ENCODE assay signal across 9 cellular contexts in the genomic region with DNA sequence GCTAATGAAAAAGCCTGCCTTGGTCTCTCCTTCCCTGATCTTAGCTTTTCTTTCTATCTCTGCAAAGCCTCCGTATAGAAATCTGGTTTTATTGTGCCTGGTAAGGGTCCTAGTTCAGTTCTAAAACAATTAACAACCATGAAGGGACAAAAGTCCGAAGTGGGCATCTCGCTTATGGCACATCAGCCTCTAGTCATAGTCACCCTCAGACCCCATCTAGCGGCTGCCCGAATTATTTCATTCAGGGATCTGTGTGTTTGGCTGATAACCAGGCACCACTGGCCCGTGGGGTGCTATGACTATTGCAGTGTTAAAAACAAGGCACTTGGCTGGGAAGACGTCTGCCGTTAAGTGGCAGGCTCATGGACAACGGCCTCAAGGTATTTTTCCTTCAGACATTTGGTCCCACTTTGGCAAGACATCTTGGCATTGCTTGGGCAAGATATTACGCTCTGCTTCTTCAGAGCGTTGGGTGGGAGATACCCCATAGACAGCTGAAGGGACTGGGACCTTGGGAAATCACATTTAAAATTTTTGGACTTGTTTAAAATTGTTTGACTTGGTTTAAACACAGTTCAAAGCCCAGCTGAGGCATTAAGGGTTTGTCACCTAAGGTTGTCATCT.
DNase-seq lines count a peak whose midpoint lies in the region; ATAC-seq and TF ChIP-seq lines count a peak whose summit lies in the region.
"Had no signal": no experiment of that assay in that cellular context is flagged by ENCODE, and none has a peak within 500 bp of the region (broad histone marks: within the 10 kb centered on the region; RNA-seq: fewer than 3 reads in every experiment).

No MANE protein-coding gene starts in this region.

- peak; percentile 58 to 83 (median 66) for DNase-seq in NCI-H1417 (lab: John Stamatoyannopoulos, UW)
- no peak for DNase-seq in NCI-H1417 treated with DMSO at 0.1 percent for 48 hours (lab: John Stamatoyannopoulos, UW)
- peak; percentile 66 for DNase-seq in NCI-H1092 (lab: John Stamatoyannopoulos, UW)
- peak in 29 of 34 experiments; percentile 5 to 53 (median 32) for DNase-seq in T-cell
- DNase-seq in ascending aorta (ENCODE audit: low spot score in 2 of 2), result peak in 1 of 2 donors; percentile 71
- DNase-seq in hypothalamus (lab: John Stamatoyannopoulos, UW), result peak in 33 of 51 donors; percentile 13 to 71 (median 46)
- DNase-seq in smooth muscle cell of the brain vasculature (ENCODE audit: low read depth, low spot score), result peak; percentile 33

- intact Hi-C loops in ascending aorta (cut with DNase I), result loop anchor here (10.0 kb wide), 1 partner anchor 394 kb away; no protein-coding TSS in a partner anchor

- H3K27ac ChIP-seq in ascending aorta, result no peak overlapping the region

- no peaks in the 10 kb centered on the region for H3K36me3 Mint-ChIP-seq in T-cell

- POLR2A ChIA-PET in T-cell (lab: Charles Lee), result interaction anchor here in 1 of 2 donors (0.6 kb wide), 1 partner anchor 166 kb away, joined by 4 read pairs; no protein-coding TSS in a partner anchor

- CTCF ChIA-PET in T-cell (lab: Charles Lee), result interaction anchor here in 1 of 2 donors (0.6 to 1.0 kb wide), 2 partner anchors 121 to 305 kb away, joined by 3 to 4 read pairs; no protein-coding TSS in a partner anchor

- H3K4me1 ChIP-seq in ascending aorta, result no peaks in the 10 kb centered on the region

- H3K27ac Mint-ChIP-seq in T-cell, result no peak overlapping the region
- H3K27ac Mint-ChIP-seq: stimulated activated naive CD8-positive, alpha-beta T cell treated with anti-CD3 and anti-CD28 coated beads, Interleukin-15, Interleukin-2, amounts not matched to agents 100 ng/mL and 50 ng/mL, for 24 hours had no signal

- peaks cover 17 to 19% of the 10 kb centered on the region in 2 donors for H3K27me3 Mint-ChIP-seq in T-cell

- TF ChIP-seq CTCF in ascending aorta (IDR thresholded peaks at IDR 0.05), result peak in 2 of 3 experiments; percentile 53 to 59

- ATAC-seq in HG02588 (IDR thresholded peaks at IDR 0.05; ENCODE audit: unreplicated experiment), result peak; percentile 75
- ATAC-seq in T-cell (replicated peaks in 1 of 4), result peak; percentile 54 to 72 (median 60)

- H3K4me3 ChIP-seq in ascending aorta, result peak overlapping the region in 1 of 2 donors; percentile 42

- no peaks in the 10 kb centered on the region for H3K27me3 ChIP-seq in ascending aorta

- H3K4me1 Mint-ChIP-seq in T-cell, result peaks cover 0 to 5% (median 2%) of the 10 kb centered on the region in 3 donors

- no peak overlapping the region for H3K4me3 Mint-ChIP-seq in T-cell
- H3K4me3 Mint-ChIP-seq: stimulated activated naive CD8-positive, alpha-beta T cell treated with anti-CD3 and anti-CD28 coated beads, Interleukin-15, Interleukin-2, amounts not matched to agents 100 ng/mL and 50 ng/mL, for 24 hours had no signal

- no peaks in the 10 kb centered on the region for H3K36me3 ChIP-seq in ascending aorta

- H3K9me3 ChIP-seq in ascending aorta, result no peaks in the 10 kb centered on the region

- no peaks in the 10 kb centered on the region for H3K9me3 Mint-ChIP-seq in T-cell
- H3K9me3 Mint-ChIP-seq: stimulated activated naive CD8-positive, alpha-beta T cell treated with anti-CD3 and anti-CD28 coated beads, Interleukin-15, Interleukin-2, amounts not matched to agents 100 ng/mL and 50 ng/mL, for 24 hours had no signal
